In genomic region chr19:38912600-38913514, GRCh38 we compare ENCODE assay signal across 23 cellular contexts. TPM values are rescaled to one million over a fixed set of nuclear protein-coding genes. Genes with fewer than 3 reads are reported as not detected.
A peak's percentile ranks its signal among the peaks of the same experiment; 100 is the strongest.
DNase-seq lines count a peak whose midpoint lies in the region; ATAC-seq, FAIRE-seq and TF ChIP-seq lines count a peak whose summit lies in the region.
"Had no signal": no experiment of that assay in that cellular context is flagged by ENCODE, and none has a peak within 500 bp of the region (broad histone marks: within the 10 kb centered on the region; RNA-seq: fewer than 3 reads in every experiment).

No MANE protein-coding gene starts in this region.

- H3K4me3 ChIP-seq in GM12865 (ENCODE audit: low read depth, low read length) (no peak overlapping the region), Panc1 (ENCODE audit: low read depth in 2 of 2, low read length in 2 of 2) (no peak overlapping the region), lower leg skin (ENCODE audit: low read depth, poor library complexity, severe bottlenecking) (no peak overlapping the region)
- H3K4me3 ChIP-seq: SJSA1 had no signal

- POLR2A ChIA-PET in Panc1 (lab: Charles Lee) = interaction anchor here (0.5 to 0.6 kb wide), 3 partner anchors 16 to 98 kb away, joined by 6 to 9 read pairs (median 8); no protein-coding TSS in a partner anchor

- peaks cover 5% of the 10 kb centered on the region for H3K36me3 Mint-ChIP-seq in glutamatergic neuron (ENCODE audit: unreplicated experiment)

- H3K4me1 ChIP-seq in Panc1 (ENCODE audit: control insufficient read depth, insufficient read depth, low read length) = peaks cover 3% of the 10 kb centered on the region
- H3K4me1 ChIP-seq: SJSA1 had no signal

- H3K36me3 ChIP-seq in Panc1 (ENCODE audit: control insufficient read depth, insufficient read depth, low read length) = no peaks in the 10 kb centered on the region

- in situ Hi-C loops in Panc1 (cut with HindIII; ENCODE audit: low pct_unique_long_range_greater_than_20kb, low sequenced_read_pairs) = no loop called here

- H3K9me3 Mint-ChIP-seq in glutamatergic neuron (ENCODE audit: unreplicated experiment) = peaks cover 15% of the 10 kb centered on the region
- H3K9me3 Mint-ChIP-seq: activated B cell treated with CpG ODN at 0.5 μM for 24 hours; CD4-positive, alpha-beta memory T cell; stimulated activated naive CD8-positive, alpha-beta T cell treated with anti-CD3 and anti-CD28 coated beads, Interleukin-15, amount 100 ng/mL, for 72 hours had no signal

- 65 to 76% methylated on average over 12 of the region's 12 CpGs for WGBS in lower leg skin, 2 donors

- no peak overlapping the region for H3K27ac ChIP-seq in Panc1 (ENCODE audit: low read length)
- H3K27ac ChIP-seq: 22Rv1, neutrophil, SJSA1 had no signal

- intact Hi-C loops in Panc1 (cut with micrococcal nuclease; ENCODE audit: unreplicated experiment) = no loop called here
- intact Hi-C loops in lower leg skin (cut with DNase I; ENCODE audit: low total_unique reads) = no loop called here

- no peak for FAIRE-seq in GM19239 (lab: Jason Lieb, UNC)

- H3K27me3 Mint-ChIP-seq in glutamatergic neuron (ENCODE audit: unreplicated experiment) = peaks cover 9% of the 10 kb centered on the region
- H3K27me3 Mint-ChIP-seq: activated B cell treated with CpG ODN at 0.5 μM for 24 hours; CD4-positive, alpha-beta memory T cell; stimulated activated naive CD8-positive, alpha-beta T cell treated with anti-CD3 and anti-CD28 coated beads, Interleukin-15, amount 100 ng/mL, for 72 hours had no signal

- H3K4me1 Mint-ChIP-seq in glutamatergic neuron (ENCODE audit: low read depth, unreplicated experiment) = peaks cover 8% of the 10 kb centered on the region
- H3K4me1 Mint-ChIP-seq: activated B cell treated with CpG ODN at 0.5 μM for 24 hours had no signal

- H3K27me3 ChIP-seq in Panc1 (ENCODE audit: control insufficient read depth, insufficient read depth, low read length) = no peaks in the 10 kb centered on the region
- H3K27me3 ChIP-seq: SJSA1 had no signal

- no peak for TF ChIP-seq POLR2A in lower leg skin (IDR thresholded peaks at IDR 0.05)

- TF ChIP-seq CTCF in GM12865 (IDR thresholded peaks at IDR 0.05; ENCODE audit: insufficient read depth, low read depth, low read length, missing control alignments) (no peak), Panc1 (IDR thresholded peaks at IDR 0.05) (no peak), glutamatergic neuron (IDR thresholded peaks at IDR 0.05; ENCODE audit: partially characterized antibody, unreplicated experiment) (no peak), lower leg skin (IDR thresholded peaks at IDR 0.05) (no peak)

- H3K9me3 ChIP-seq in Panc1 (ENCODE audit: control insufficient read depth, insufficient read depth, low read depth, low read length) = no peaks in the 10 kb centered on the region
- H3K9me3 ChIP-seq: neutrophil, SJSA1 had no signal

- peak; percentile 1; the same call in 1 of the 2 replicates for ATAC-seq in Panc1
- ATAC-seq in HG03108 (IDR thresholded peaks at IDR 0.05; ENCODE audit: unreplicated experiment) = no peak
- ATAC-seq: HCT116, sciatic nerve had no signal

- CTCF ChIA-PET in Panc1 (lab: Charles Lee) = interaction anchor here (0.6 to 0.7 kb wide), 3 partner anchors 16 to 163 kb away, joined by 4 to 9 read pairs (median 5); no protein-coding TSS in a partner anchor

- peak overlapping the region; percentile 94 for H3K27ac Mint-ChIP-seq in glutamatergic neuron (ENCODE audit: unreplicated experiment)
- H3K27ac Mint-ChIP-seq: activated B cell treated with CpG ODN at 0.5 μM for 24 hours; CD4-positive, alpha-beta memory T cell had no signal

- H3K4me3 Mint-ChIP-seq in glutamatergic neuron (ENCODE audit: unreplicated experiment) = peak overlapping the region; percentile 11
- H3K4me3 Mint-ChIP-seq: activated B cell treated with CpG ODN at 0.5 μM for 24 hours; CD4-positive, alpha-beta memory T cell; stimulated activated naive CD8-positive, alpha-beta T cell treated with anti-CD3 and anti-CD28 coated beads, Interleukin-15, amount 100 ng/mL, for 72 hours had no signal

- no TSS peak for BruUV-seq in Panc1 (replicated peaks; lab: Mats Ljungman, UMichigan)

- DNase-seq in DMS 273 (lab: John Stamatoyannopoulos, UW; ENCODE audit: unreplicated experiment) (peak; percentile 45), DMS 273 treated with DMSO at 0.1 percent for 48 hours (lab: John Stamatoyannopoulos, UW) (no peak), GM12865 (ENCODE audit: low read depth) (peak; percentile 27), Panc1 (ENCODE audit: low read depth, low spot score) (no peak), glutamatergic neuron (no peak), GM19239 (ENCODE audit: insufficient read length, low spot score) (no peak), lower leg skin (ENCODE audit: low spot score in 2 of 2) (no peak)
- DNase-seq: activated B cell treated with CpG ODN at 0.5 μM for 24 hours; activated effector memory CD4-positive, alpha-beta T cell treated with anti-CD3 and anti-CD28 coated beads, Interleukin-2, amount 50 U/mL, for 16 hours; GDM1; mammary epithelial cell; NCI-H2029; NK-92 treated with Interleukin-12 subunit alpha and Interleukin-12 subunit beta, amount 100 ng/mL, for 24 hours; stimulated activated CD4-positive, alpha-beta T cell treated with anti-CD3 and anti-CD28 coated beads, Interleukin-4, amount 100 ng/mL, for 24 hours; stimulated activated naive CD8-positive, alpha-beta T cell treated with anti-CD3 and anti-CD28 coated beads, Interleukin-15, amount 100 ng/mL, for 72 hours had no signal

RNA-seq across cellular contexts. Expression of gene CCER2, which starts 0.9 kb away (rescaled TPM):
- total RNA-seq in Panc1 (2021; ENCODE audit: unreplicated experiment) = 1.3 TPM
- polyA plus RNA-seq in Panc1 (2012; ENCODE audit: insufficient read length) = 2.1 TPM
- 51.1 TPM for total RNA-seq in glutamatergic neuron (ENCODE audit: unreplicated experiment)
- 1 to 10 TPM; 3.3 to 8.7 (median 3.4) TPM for total RNA-seq in lower leg skin
- total RNA-seq: dermis microvascular lymphatic vessel endothelial cell, SJSA1 had no signal
- polyA plus RNA-seq: CD4-positive, alpha-beta memory T cell had no signal

RNA-seq across cellular contexts. Expression of gene NFKBIB, which starts 13.1 kb away (rescaled TPM):
- total RNA-seq in Panc1 (2021; ENCODE audit: unreplicated experiment) (185 TPM), glutamatergic neuron (ENCODE audit: unreplicated experiment) (12.8 TPM), lower leg skin (10 to 100 TPM; 26.9 to 51.2 (median 31.5) TPM)
- 222 TPM for polyA plus RNA-seq in Panc1 (2012; ENCODE audit: insufficient read length)

RNA-seq across cellular contexts. Expression of gene SIRT2, which starts 13.4 kb away (rescaled TPM):
- total RNA-seq in Panc1 (2021; ENCODE audit: unreplicated experiment) (162 TPM), glutamatergic neuron (ENCODE audit: unreplicated experiment) (91.3 TPM), lower leg skin (100 to 1,000 TPM in 2 of 4 donors, 10 to 100 TPM in 2; 84.6 to 119 (median 101) TPM)
- polyA plus RNA-seq in Panc1 (2012; ENCODE audit: insufficient read length) = 240 TPM

RNA-seq across cellular contexts. Expression of gene SARS2, which starts 17.7 kb away (rescaled TPM):
- total RNA-seq in Panc1 (2021; ENCODE audit: unreplicated experiment) = 186 TPM
- polyA plus RNA-seq in Panc1 (2012; ENCODE audit: insufficient read length) = 160 TPM
- 49.2 TPM for total RNA-seq in glutamatergic neuron (ENCODE audit: unreplicated experiment)
- 10 to 100 TPM; 11.7 to 23.3 (median 20.0) TPM for total RNA-seq in lower leg skin

RNA-seq across cellular contexts. Expression of gene MRPS12, which starts 17.9 kb away (rescaled TPM):
- total RNA-seq in Panc1 (2021; ENCODE audit: unreplicated experiment) = 511 TPM
- polyA plus RNA-seq in Panc1 (2012; ENCODE audit: insufficient read length) = 562 TPM
- total RNA-seq in glutamatergic neuron (ENCODE audit: unreplicated experiment) = 30.4 TPM
- total RNA-seq in lower leg skin = 10 to 100 TPM; 26.8 to 31.8 (median 30.0) TPM

Comparison
In these comparisons a context has a peak if more than half of its experiments do, and no peak if none do; other contexts are left out.
1. DNase-seq: peak in DMS 273 (single experiment) and GM12865 (single experiment); none in DMS 273 treated with DMSO at 0.1 percent for 48 hours (single experiment), Panc1 (single experiment), glutamatergic neuron (single experiment), GM19239 (single experiment) and lower leg skin (0 of 2).